Comparison of ENCODE assay signal across 2 cellular contexts in the genomic region with DNA sequence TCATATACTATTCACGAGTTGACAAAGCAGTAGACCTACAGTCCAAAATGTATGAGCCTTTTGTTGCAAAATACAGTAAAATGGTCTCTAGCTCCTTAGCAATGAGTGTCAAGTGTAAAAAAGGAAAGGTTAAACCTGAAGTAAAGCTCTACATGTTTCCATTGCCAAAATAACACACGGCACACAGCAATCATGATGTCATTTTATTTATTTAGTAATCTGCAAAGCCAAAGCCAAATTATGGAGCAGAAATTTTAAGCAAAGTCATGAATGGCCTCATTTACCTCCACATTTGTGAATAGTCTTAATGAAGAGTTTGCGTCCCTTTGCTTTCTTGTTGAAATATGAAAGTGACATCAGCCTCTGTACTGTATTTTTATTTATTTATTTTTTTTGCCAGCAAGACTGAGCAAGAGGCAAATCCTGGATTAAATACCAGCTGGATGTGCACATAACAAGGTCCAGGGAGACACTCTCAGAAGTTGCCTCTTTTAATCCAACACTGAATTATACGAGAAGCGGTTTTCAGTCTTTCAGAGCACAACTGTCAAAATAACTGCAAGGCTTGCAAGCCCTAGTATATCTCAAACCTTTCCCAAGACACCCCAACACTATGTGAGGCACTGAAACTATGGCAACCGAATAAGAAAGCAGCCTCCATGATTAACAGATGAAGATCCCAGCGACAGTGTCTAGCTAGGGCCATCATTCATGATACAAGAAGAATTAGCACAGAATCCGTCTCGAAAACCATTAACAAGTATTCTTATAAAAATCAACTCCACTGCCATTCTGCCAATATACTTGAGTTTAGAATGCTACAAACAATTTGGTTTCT.
TF ChIP-seq lines count a peak whose summit lies in the region.

No MANE protein-coding gene starts in this region.

TF ChIP-seq in WTC11, 78 proteins besides CTCF, POLR2A, EP300 and RAD21:
- TF ChIP-seq IRF2 (CRISPR knock-in tag; IDR thresholded peaks at IDR 0.05; ENCODE audit: borderline replicate concordance, low read depth) (no peak), FOXK1 (CRISPR knock-in tag; IDR thresholded peaks at IDR 0.05) (no peak), MXD4 (CRISPR knock-in tag; IDR thresholded peaks at IDR 0.05; ENCODE audit: borderline replicate concordance) (no peak), OVOL2 (CRISPR knock-in tag; IDR thresholded peaks at IDR 0.05; ENCODE audit: borderline replicate concordance) (no peak)

TF ChIP-seq in GM12891, 5 proteins besides CTCF, POLR2A, EP300 and RAD21:
- TF ChIP-seq PAX5 (IDR thresholded peaks at IDR 0.05; ENCODE audit: insufficient read depth, low read length, severe bottlenecking) (no peak), POU2F2 (IDR thresholded peaks at IDR 0.05; ENCODE audit: low read depth, low read length) (no peak), TAF1 (IDR thresholded peaks at IDR 0.05; ENCODE audit: low read depth, low read length) (no peak), SPI1 (IDR thresholded peaks at IDR 0.05; ENCODE audit: low read depth, low read length) (no peak), POLR2AphosphoS5 (IDR thresholded peaks at IDR 0.05; ENCODE audit: low read depth, low read length) (no peak)
